In the genomic region with DNA sequence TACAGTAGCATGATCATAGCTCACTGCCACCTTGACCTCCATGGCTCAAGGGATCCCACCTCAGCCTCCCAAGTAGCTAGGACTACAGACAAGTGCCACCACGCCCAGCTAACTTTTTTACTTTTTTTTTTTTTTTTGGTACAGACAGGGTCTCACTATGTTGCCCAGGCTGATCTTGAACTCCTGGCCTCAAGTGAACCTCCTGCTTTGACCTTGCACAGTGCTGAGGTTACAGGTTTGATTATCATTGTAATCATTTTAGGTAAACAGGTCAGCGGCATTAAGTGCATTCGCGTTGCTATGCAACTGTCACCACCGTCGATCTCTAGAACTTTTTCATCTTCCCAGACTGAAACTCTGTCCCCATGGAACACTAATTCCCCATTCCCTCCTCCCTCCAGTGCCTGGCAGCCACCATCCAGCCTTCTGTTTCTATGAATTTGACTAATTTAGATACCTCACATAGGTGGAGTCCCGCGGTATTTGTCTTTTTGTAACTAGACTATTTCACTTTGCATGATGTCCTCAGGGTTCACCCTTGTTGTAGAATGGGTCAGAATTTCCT, we compare ENCODE assay signal across 2 cellular contexts.
TF ChIP-seq lines count a peak whose summit lies in the region.

No MANE protein-coding gene starts in this region.

TF ChIP-seq in HepG2, 621 proteins besides CTCF, POLR2A, EP300 and RAD21:
- TF ChIP-seq ZNF343 (CRISPR knock-in tag; IDR thresholded peaks at IDR 0.05) (no peak), YEATS4 (CRISPR knock-in tag; IDR thresholded peaks at IDR 0.05; ENCODE audit: borderline replicate concordance) (no peak), RARA (CRISPR knock-in tag; IDR thresholded peaks at IDR 0.05) (0 out of 2 replicates have a peak, but pooled peaks have one; percentile 14), RFX1 (IDR thresholded peaks at IDR 0.05) (peak; percentile 37; the same call in 1 of the 2 replicates), SYNCRIP (IDR thresholded peaks at IDR 0.05; ENCODE audit: insufficient read depth, low read depth, low read length) (no peak), RFX5 (IDR thresholded peaks at IDR 0.05; ENCODE audit: low read depth, low read length) (peak; percentile 31; the same call in 1 of the 2 replicates), ZNF121 (CRISPR knock-in tag; IDR thresholded peaks at IDR 0.05) (peak; percentile 86), ZMYM3 (CRISPR knock-in tag; IDR thresholded peaks at IDR 0.05) (peak; percentile 42; the same call in 1 of the 2 replicates)
- TF ChIP-seq, protein P1, sequence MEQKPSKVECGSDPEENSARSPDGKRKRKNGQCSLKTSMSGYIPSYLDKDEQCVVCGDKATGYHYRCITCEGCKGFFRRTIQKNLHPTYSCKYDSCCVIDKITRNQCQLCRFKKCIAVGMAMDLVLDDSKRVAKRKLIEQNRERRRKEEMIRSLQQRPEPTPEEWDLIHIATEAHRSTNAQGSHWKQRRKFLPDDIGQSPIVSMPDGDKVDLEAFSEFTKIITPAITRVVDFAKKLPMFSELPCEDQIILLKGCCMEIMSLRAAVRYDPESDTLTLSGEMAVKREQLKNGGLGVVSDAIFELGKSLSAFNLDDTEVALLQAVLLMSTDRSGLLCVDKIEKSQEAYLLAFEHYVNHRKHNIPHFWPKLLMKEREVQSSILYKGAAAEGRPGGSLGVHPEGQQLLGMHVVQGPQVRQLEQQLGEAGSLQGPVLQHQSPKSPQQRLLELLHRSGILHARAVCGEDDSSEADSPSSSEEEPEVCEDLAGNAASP (CRISPR knock-in tag; IDR thresholded peaks at IDR 0.05; ENCODE audit: borderline replicate concordance): peak; percentile 41; the same call in 1 of the 2 replicates
- TF ChIP-seq, protein P2, sequence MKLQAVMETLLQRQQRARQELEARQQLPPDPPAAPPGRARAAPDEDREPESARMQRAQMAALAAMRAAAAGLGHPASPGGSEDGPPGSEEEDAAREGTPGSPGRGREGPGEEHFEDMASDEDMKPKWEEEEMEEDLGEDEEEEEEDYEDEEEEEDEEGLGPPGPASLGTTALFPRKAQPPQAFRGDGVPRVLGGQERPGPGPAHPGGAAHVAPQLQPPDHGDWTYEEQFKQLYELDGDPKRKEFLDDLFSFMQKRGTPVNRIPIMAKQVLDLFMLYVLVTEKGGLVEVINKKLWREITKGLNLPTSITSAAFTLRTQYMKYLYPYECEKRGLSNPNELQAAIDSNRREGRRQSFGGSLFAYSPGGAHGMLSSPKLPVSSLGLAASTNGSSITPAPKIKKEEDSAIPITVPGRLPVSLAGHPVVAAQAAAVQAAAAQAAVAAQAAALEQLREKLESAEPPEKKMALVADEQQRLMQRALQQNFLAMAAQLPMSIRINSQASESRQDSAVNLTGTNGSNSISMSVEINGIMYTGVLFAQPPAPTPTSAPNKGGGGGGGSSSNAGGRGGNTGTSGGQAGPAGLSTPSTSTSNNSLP (IDR thresholded peaks at IDR 0.05; ENCODE audit: low read depth, low read length): 0 out of 2 replicates have a peak, but pooled peaks have one; percentile 27
- TF ChIP-seq, protein P3, sequence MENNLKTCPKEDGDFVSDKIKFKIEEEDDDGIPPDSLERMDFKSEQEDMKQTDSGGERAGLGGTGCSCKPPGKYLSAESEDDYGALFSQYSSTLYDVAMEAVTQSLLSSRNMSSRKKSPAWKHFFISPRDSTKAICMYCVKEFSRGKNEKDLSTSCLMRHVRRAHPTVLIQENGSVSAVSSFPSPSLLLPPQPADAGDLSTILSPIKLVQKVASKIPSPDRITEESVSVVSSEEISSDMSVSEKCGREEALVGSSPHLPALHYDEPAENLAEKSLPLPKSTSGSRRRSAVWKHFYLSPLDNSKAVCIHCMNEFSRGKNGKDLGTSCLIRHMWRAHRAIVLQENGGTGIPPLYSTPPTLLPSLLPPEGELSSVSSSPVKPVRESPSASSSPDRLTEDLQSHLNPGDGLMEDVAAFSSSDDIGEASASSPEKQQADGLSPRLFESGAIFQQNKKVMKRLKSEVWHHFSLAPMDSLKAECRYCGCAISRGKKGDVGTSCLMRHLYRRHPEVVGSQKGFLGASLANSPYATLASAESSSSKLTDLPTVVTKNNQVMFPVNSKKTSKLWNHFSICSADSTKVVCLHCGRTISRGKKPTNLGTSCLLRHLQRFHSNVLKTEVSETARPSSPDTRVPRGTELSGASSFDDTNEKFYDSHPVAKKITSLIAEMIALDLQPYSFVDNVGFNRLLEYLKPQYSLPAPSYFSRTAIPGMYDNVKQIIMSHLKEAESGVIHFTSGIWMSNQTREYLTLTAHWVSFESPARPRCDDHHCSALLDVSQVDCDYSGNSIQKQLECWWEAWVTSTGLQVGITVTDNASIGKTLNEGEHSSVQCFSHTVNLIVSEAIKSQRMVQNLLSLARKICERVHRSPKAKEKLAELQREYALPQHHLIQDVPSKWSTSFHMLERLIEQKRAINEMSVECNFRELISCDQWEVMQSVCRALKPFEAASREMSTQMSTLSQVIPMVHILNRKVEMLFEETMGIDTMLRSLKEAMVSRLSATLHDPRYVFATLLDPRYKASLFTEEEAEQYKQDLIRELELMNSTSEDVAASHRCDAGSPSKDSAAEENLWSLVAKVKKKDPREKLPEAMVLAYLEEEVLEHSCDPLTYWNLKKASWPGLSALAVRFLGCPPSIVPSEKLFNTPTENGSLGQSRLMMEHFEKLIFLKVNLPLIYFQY (CRISPR knock-in tag; IDR thresholded peaks at IDR 0.05; ENCODE audit: borderline replicate concordance): no peak
- TF ChIP-seq, protein P4, sequence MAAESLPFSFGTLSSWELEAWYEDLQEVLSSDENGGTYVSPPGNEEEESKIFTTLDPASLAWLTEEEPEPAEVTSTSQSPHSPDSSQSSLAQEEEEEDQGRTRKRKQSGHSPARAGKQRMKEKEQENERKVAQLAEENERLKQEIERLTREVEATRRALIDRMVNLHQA (CRISPR knock-in tag; IDR thresholded peaks at IDR 0.05): no peak

TF ChIP-seq in SK-N-SH, 30 proteins besides CTCF, POLR2A, EP300 and RAD21:
- TF ChIP-seq MEF2A (IDR thresholded peaks at IDR 0.05; ENCODE audit: borderline replicate concordance, low read depth) (no peak), JUND (IDR thresholded peaks at IDR 0.05) (no peak), POLR2AphosphoS5 (IDR thresholded peaks at IDR 0.05; ENCODE audit: low read depth, low read length) (no peak), FOXM1 (IDR thresholded peaks at IDR 0.05; ENCODE audit: low read depth) (no peak), RCOR1 (IDR thresholded peaks at IDR 0.05; ENCODE audit: low read length) (no peak), TAF1 (IDR thresholded peaks at IDR 0.05; ENCODE audit: borderline replicate concordance, low read depth, low read length) (no peak), EZH2phosphoT487 (IDR thresholded peaks at IDR 0.05; ENCODE audit: borderline replicate concordance, low read depth) (no peak), MXI1 (IDR thresholded peaks at IDR 0.05; ENCODE audit: low read depth, low read length) (no peak), RFX5 (IDR thresholded peaks at IDR 0.05; ENCODE audit: low read length) (no peak), NRF1 (IDR thresholded peaks at IDR 0.05; ENCODE audit: low read depth, low read length) (no peak), SMC3 (IDR thresholded peaks at IDR 0.05; ENCODE audit: low read depth, low read length) (no peak)
- TF ChIP-seq, protein P5, sequence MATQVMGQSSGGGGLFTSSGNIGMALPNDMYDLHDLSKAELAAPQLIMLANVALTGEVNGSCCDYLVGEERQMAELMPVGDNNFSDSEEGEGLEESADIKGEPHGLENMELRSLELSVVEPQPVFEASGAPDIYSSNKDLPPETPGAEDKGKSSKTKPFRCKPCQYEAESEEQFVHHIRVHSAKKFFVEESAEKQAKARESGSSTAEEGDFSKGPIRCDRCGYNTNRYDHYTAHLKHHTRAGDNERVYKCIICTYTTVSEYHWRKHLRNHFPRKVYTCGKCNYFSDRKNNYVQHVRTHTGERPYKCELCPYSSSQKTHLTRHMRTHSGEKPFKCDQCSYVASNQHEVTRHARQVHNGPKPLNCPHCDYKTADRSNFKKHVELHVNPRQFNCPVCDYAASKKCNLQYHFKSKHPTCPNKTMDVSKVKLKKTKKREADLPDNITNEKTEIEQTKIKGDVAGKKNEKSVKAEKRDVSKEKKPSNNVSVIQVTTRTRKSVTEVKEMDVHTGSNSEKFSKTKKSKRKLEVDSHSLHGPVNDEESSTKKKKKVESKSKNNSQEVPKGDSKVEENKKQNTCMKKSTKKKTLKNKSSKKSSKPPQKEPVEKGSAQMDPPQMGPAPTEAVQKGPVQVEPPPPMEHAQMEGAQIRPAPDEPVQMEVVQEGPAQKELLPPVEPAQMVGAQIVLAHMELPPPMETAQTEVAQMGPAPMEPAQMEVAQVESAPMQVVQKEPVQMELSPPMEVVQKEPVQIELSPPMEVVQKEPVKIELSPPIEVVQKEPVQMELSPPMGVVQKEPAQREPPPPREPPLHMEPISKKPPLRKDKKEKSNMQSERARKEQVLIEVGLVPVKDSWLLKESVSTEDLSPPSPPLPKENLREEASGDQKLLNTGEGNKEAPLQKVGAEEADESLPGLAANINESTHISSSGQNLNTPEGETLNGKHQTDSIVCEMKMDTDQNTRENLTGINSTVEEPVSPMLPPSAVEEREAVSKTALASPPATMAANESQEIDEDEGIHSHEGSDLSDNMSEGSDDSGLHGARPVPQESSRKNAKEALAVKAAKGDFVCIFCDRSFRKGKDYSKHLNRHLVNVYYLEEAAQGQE (IDR thresholded peaks at IDR 0.05; ENCODE audit: low read depth, low read length): no peak
- TF ChIP-seq, protein P6, sequence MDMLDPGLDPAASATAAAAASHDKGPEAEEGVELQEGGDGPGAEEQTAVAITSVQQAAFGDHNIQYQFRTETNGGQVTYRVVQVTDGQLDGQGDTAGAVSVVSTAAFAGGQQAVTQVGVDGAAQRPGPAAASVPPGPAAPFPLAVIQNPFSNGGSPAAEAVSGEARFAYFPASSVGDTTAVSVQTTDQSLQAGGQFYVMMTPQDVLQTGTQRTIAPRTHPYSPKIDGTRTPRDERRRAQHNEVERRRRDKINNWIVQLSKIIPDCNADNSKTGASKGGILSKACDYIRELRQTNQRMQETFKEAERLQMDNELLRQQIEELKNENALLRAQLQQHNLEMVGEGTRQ (IDR thresholded peaks at IDR 0.05; ENCODE audit: borderline replicate concordance, low read depth, low read length): no peak
- TF ChIP-seq, protein P7, sequence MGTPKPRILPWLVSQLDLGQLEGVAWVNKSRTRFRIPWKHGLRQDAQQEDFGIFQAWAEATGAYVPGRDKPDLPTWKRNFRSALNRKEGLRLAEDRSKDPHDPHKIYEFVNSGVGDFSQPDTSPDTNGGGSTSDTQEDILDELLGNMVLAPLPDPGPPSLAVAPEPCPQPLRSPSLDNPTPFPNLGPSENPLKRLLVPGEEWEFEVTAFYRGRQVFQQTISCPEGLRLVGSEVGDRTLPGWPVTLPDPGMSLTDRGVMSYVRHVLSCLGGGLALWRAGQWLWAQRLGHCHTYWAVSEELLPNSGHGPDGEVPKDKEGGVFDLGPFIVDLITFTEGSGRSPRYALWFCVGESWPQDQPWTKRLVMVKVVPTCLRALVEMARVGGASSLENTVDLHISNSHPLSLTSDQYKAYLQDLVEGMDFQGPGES (IDR thresholded peaks at IDR 0.05; ENCODE audit: low read depth, low read length): no peak
